8 cellular contexts compared by ENCODE assay signal in the genomic region with DNA sequence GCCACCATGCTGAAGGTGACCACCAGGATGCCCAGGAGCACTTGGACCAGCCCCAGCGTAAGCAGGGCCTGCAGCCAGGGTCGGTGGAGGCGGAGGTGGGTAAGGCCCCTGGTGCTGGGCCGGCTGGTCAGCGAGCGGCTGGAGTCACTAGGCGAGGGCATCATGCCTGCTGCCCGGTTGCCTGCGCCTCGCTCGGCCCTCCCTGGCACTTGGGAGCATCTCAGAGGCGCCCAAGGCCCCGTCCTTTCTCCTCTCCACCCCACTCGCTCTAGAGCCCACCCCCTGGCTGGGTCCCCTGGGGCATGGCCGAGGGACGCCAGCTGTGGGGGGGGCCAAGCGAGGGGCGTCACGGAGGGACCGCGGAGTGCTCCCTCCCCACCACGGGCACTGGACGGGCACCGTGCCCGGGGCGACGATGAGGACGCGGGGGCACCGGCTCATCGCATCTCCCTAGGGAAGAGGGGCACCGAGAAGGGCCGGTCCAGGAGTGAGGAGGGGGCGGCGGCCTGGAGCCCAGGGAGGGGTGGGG. TPM values are rescaled to one million over a fixed set of nuclear protein-coding genes. Genes with fewer than 3 reads are reported as not detected.
DNase-seq lines count a peak whose midpoint lies in the region; ATAC-seq and TF ChIP-seq lines count a peak whose summit lies in the region.

No MANE protein-coding gene starts in this region.

- POLR2A ChIA-PET in activated CD8-positive, alpha-beta T cell treated with anti-CD3 and anti-CD28 coated beads, Interleukin-2, amount 10 ng/mL, durations not matched to agents 7 days and 5 days (lab: Charles Lee): interaction anchor here (1.0 to 1.7 kb wide), 4 partner anchors 11 to 62 kb away, joined by 3 to 6 read pairs (median 4); a partner anchor contains a TSS

- H3K36me3 Mint-ChIP-seq in activated naive CD4-positive, alpha-beta T cell treated with anti-CD3 and anti-CD28 coated beads for 36 hours (ENCODE audit: low read depth): peaks cover 17% of the 10 kb centered on the region
- peaks cover 20% of the 10 kb centered on the region for H3K36me3 Mint-ChIP-seq in activated CD8-positive, alpha-beta T cell treated with anti-CD3 and anti-CD28 coated beads, Interleukin-2, amount 10 ng/mL, durations not matched to agents 7 days and 5 days (ENCODE audit: low read depth)

- no peaks in the 10 kb centered on the region for H3K9me3 ChIP-seq in gastrocnemius medialis

- DNase-seq in activated naive CD4-positive, alpha-beta T cell treated with anti-CD3 and anti-CD28 coated beads for 36 hours: no peak
- DNase-seq in activated naive CD4-positive, alpha-beta T cell treated with anti-CD3 and anti-CD28 coated beads, Interleukin-2, amount 50 U/mL, for 16 hours: no peak
- no peak for DNase-seq in activated CD8-positive, alpha-beta T cell treated with anti-CD3 and anti-CD28 coated beads, Interleukin-2, amount 10 ng/mL, durations not matched to agents 7 days and 5 days
- peak; percentile 60 for DNase-seq in left ventricle myocardium superior
- DNase-seq in gastrocnemius medialis: peak in 1 of 2 donors; percentile 23
- no peak for DNase-seq in NOMO-1 (lab: John Stamatoyannopoulos, UW; ENCODE audit: unreplicated experiment in 2 of 2)
- DNase-seq in activated effector memory CD4-positive, alpha-beta T cell treated with anti-CD3 and anti-CD28 coated beads, Interleukin-2, amount 50 U/mL, for 16 hours: no peak

- H3K36me3 ChIP-seq in gastrocnemius medialis: peaks cover 0 to 21% of the 10 kb centered on the region in 2 donors

- peak overlapping the region; percentile 75 for H3K4me3 Mint-ChIP-seq in activated naive CD4-positive, alpha-beta T cell treated with anti-CD3 and anti-CD28 coated beads for 36 hours
- peak overlapping the region; percentile 76 for H3K4me3 Mint-ChIP-seq in activated CD8-positive, alpha-beta T cell treated with anti-CD3 and anti-CD28 coated beads, Interleukin-2, amount 10 ng/mL, durations not matched to agents 7 days and 5 days

- peaks cover 17 to 30% of the 10 kb centered on the region in 2 donors for H3K4me1 ChIP-seq in gastrocnemius medialis

- in situ Hi-C loops in gastrocnemius medialis (cut with MboI; ENCODE audit: low sequenced_read_pairs in 4 of 4): loop anchor here in 1 of 4 donors (10.0 kb wide), 1 partner anchor 60 kb away; no protein-coding TSS in a partner anchor

- H3K4me1 Mint-ChIP-seq in activated naive CD4-positive, alpha-beta T cell treated with anti-CD3 and anti-CD28 coated beads for 36 hours (ENCODE audit: low read depth): peaks cover 26% of the 10 kb centered on the region
- peaks cover 31% of the 10 kb centered on the region for H3K4me1 Mint-ChIP-seq in activated CD8-positive, alpha-beta T cell treated with anti-CD3 and anti-CD28 coated beads, Interleukin-2, amount 10 ng/mL, durations not matched to agents 7 days and 5 days (ENCODE audit: low read depth)

- intact Hi-C loops in activated naive CD4-positive, alpha-beta T cell treated with anti-CD3 and anti-CD28 coated beads for 36 hours (cut with micrococcal nuclease): loop anchor here (1.0 to 5.0 kb wide), 3 partner anchors 19 to 248 kb away; a partner anchor contains a TSS
- intact Hi-C loops in left ventricle myocardium superior (cut with micrococcal nuclease): no loop called here
- intact Hi-C loops in gastrocnemius medialis (cut with DNase I; ENCODE audit: low total_unique reads): loop anchor here (2.0 kb wide), 1 partner anchor 54 kb away; a partner anchor contains a TSS

- H3K27me3 ChIP-seq in gastrocnemius medialis: no peaks in the 10 kb centered on the region

- peak overlapping the region; percentile 91 to 95 (median 92) for H3K27ac ChIP-seq in gastrocnemius medialis

- TF ChIP-seq POLR2A in gastrocnemius medialis (IDR thresholded peaks at IDR 0.05): no peak

- no peaks in the 10 kb centered on the region for H3K9me3 Mint-ChIP-seq in activated naive CD4-positive, alpha-beta T cell treated with anti-CD3 and anti-CD28 coated beads for 36 hours
- H3K9me3 Mint-ChIP-seq in activated CD8-positive, alpha-beta T cell treated with anti-CD3 and anti-CD28 coated beads, Interleukin-2, amount 10 ng/mL, durations not matched to agents 7 days and 5 days (ENCODE audit: insufficient read depth): no peaks in the 10 kb centered on the region

- no peak for ATAC-seq in activated CD8-positive, alpha-beta T cell treated with anti-CD3 and anti-CD28 coated beads, Interleukin-2, amount 10 ng/mL, durations not matched to agents 7 days and 5 days
- ATAC-seq in left ventricle myocardium superior (peak; percentile 11), gastrocnemius medialis (peak; percentile 15 to 23), GM18517 (IDR thresholded peaks at IDR 0.05; ENCODE audit: unreplicated experiment) (no peak)

- H3K27me3 Mint-ChIP-seq in activated naive CD4-positive, alpha-beta T cell treated with anti-CD3 and anti-CD28 coated beads for 36 hours (ENCODE audit: low read depth): no peaks in the 10 kb centered on the region
- H3K27me3 Mint-ChIP-seq in activated CD8-positive, alpha-beta T cell treated with anti-CD3 and anti-CD28 coated beads, Interleukin-2, amount 10 ng/mL, durations not matched to agents 7 days and 5 days (ENCODE audit: low read depth): no peaks in the 10 kb centered on the region

- H3K27ac Mint-ChIP-seq in activated naive CD4-positive, alpha-beta T cell treated with anti-CD3 and anti-CD28 coated beads for 36 hours: no peak overlapping the region
- H3K27ac Mint-ChIP-seq in activated CD8-positive, alpha-beta T cell treated with anti-CD3 and anti-CD28 coated beads, Interleukin-2, amount 10 ng/mL, durations not matched to agents 7 days and 5 days: peak overlapping the region; percentile 30

- TF ChIP-seq CTCF in gastrocnemius medialis (IDR thresholded peaks at IDR 0.05 in 4 of 5, conservative IDR thresholded peaks at IDR 0.05 in 1 of 5): no peak

- H3K4me3 ChIP-seq in gastrocnemius medialis: peak overlapping the region; percentile 78 to 92 (median 90)

- CTCF ChIA-PET in activated naive CD4-positive, alpha-beta T cell treated with anti-CD3 and anti-CD28 coated beads for 36 hours (lab: Charles Lee): no interaction called here
- CTCF ChIA-PET in activated CD8-positive, alpha-beta T cell treated with anti-CD3 and anti-CD28 coated beads, Interleukin-2, amount 10 ng/mL, durations not matched to agents 7 days and 5 days (lab: Charles Lee): interaction anchor here (1.0 to 3.3 kb wide), 4 partner anchors 10 to 69 kb away, joined by 3 to 11 read pairs (median 4); a partner anchor contains a TSS

RNA-seq across cellular contexts. Expression of a gene that starts 0.5 kb away (rescaled TPM):
- 10 to 100 TPM; 32.1 to 32.8 TPM for total RNA-seq in activated naive CD4-positive, alpha-beta T cell treated with anti-CD3 and anti-CD28 coated beads for 36 hours
- 10 to 100 TPM; 29.3 to 29.7 TPM for total RNA-seq in activated CD8-positive, alpha-beta T cell treated with anti-CD3 and anti-CD28 coated beads, Interleukin-2, amount 10 ng/mL, durations not matched to agents 7 days and 5 days
- 15.0 TPM for total RNA-seq in left ventricle myocardium superior
- 10 to 100 TPM in 3 of 4 donors, 1 to 10 TPM in 1; 7.9 to 22.3 (median 18.8) TPM for total RNA-seq in gastrocnemius medialis

RNA-seq across cellular contexts. Expression of a gene that starts 7.4 kb away (rescaled TPM):
- 10 to 100 TPM; 80.3 to 82.9 TPM for total RNA-seq in activated naive CD4-positive, alpha-beta T cell treated with anti-CD3 and anti-CD28 coated beads for 36 hours
- 10 to 100 TPM; 77.9 to 84.2 TPM for total RNA-seq in activated CD8-positive, alpha-beta T cell treated with anti-CD3 and anti-CD28 coated beads, Interleukin-2, amount 10 ng/mL, durations not matched to agents 7 days and 5 days
- 62.7 TPM for total RNA-seq in left ventricle myocardium superior
- 100 to 1,000 TPM in 1 of 4 donors, 10 to 100 TPM in 3; 60.0 to 108 (median 79.3) TPM for total RNA-seq in gastrocnemius medialis

RNA-seq across cellular contexts. Expression of a gene that starts 18.5 kb away (rescaled TPM):
- 10 to 100 TPM; 52.6 to 54.5 TPM for total RNA-seq in activated naive CD4-positive, alpha-beta T cell treated with anti-CD3 and anti-CD28 coated beads for 36 hours
- 100 to 1,000 TPM; 101 to 104 TPM for total RNA-seq in activated CD8-positive, alpha-beta T cell treated with anti-CD3 and anti-CD28 coated beads, Interleukin-2, amount 10 ng/mL, durations not matched to agents 7 days and 5 days
- 18.9 TPM for total RNA-seq in left ventricle myocardium superior
- total RNA-seq in gastrocnemius medialis: 10 to 100 TPM in 2 of 4 donors, 1 to 10 TPM in 2; 7.1 to 13.1 (median 9.8) TPM

RNA-seq across cellular contexts. Expression of a gene that starts 22.5 kb away (rescaled TPM):
- 1 to 10 TPM in 1 of 2 experiments, under 1 TPM in 1; 0.79 to 1.6 TPM for total RNA-seq in activated naive CD4-positive, alpha-beta T cell treated with anti-CD3 and anti-CD28 coated beads for 36 hours
- total RNA-seq in activated CD8-positive, alpha-beta T cell treated with anti-CD3 and anti-CD28 coated beads, Interleukin-2, amount 10 ng/mL, durations not matched to agents 7 days and 5 days: 1 to 10 TPM; 4.9 to 5.1 TPM
- total RNA-seq in left ventricle myocardium superior (1.5 TPM), gastrocnemius medialis (1 to 10 TPM in 2 of 4 donors, under 1 TPM in 2; 0.18 to 1.5 (median 1.1) TPM)

RNA-seq across cellular contexts. Expression of a gene that starts 46.3 kb away (rescaled TPM):
- 10 to 100 TPM; 46.8 to 47.4 TPM for total RNA-seq in activated naive CD4-positive, alpha-beta T cell treated with anti-CD3 and anti-CD28 coated beads for 36 hours
- 10 to 100 TPM; 43.0 to 46.3 TPM for total RNA-seq in activated CD8-positive, alpha-beta T cell treated with anti-CD3 and anti-CD28 coated beads, Interleukin-2, amount 10 ng/mL, durations not matched to agents 7 days and 5 days
- total RNA-seq in left ventricle myocardium superior (14.1 TPM), gastrocnemius medialis (10 to 100 TPM; 14.4 to 26.9 (median 24.6) TPM)

Comparison
In these comparisons a context has a peak if more than half of its experiments do, and no peak if none do; other contexts are left out.
1. ATAC-seq: peak in left ventricle myocardium superior (single experiment) and gastrocnemius medialis (2 of 2); none in activated CD8-positive, alpha-beta T cell treated with anti-CD3 and anti-CD28 coated beads, Interleukin-2, amount 10 ng/mL, durations not matched to agents 7 days and 5 days (single experiment) and GM18517 (single experiment).